ENCODE assay signal across 1 cellular context in the genomic region with DNA sequence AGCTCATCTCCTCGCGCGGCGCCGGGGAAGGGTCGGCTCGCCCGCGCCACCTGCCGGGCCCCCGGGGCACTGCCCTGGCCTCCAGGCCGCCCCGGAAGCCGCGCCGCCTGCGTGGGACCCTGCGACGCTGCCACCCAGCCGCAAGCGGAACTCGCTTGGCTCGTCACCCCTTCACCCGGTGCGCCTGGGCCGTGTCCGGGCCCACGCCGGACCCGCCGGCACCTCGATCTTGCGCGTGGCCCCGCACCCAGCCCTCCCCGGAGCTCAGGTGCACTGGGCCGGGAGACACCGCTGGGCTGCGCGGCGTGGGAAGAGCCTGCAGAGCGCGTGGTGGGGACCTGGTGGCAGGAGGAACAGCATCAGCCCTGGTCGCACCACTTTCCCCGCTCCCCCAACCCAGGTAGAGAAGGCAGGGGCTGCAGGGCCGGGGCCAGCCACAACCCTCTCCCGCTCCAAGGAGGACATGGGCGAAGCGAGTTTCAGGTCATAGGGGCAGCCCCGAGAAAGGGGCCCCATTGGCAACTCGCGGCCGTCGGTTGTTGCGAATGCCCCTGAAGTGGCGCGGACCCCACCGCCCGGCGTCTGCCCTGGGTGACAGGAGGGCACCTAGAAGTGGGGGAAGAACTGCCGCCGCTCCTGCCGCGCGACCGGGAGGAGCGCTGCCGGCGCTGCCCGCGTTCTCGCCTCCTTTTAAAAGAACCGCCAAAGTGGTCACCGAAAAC.
TF ChIP-seq lines count a peak whose summit lies in the region.

No MANE protein-coding gene starts in this region.

TF ChIP-seq in GM12878, 131 proteins besides CTCF, POLR2A, EP300 and RAD21 (continued from another document):
- no peak for TF ChIP-seq BMI1 (IDR thresholded peaks at IDR 0.05; ENCODE audit: borderline replicate concordance)
- no peak for TF ChIP-seq ZNF622 (IDR thresholded peaks at IDR 0.05)
